In the genomic region with DNA sequence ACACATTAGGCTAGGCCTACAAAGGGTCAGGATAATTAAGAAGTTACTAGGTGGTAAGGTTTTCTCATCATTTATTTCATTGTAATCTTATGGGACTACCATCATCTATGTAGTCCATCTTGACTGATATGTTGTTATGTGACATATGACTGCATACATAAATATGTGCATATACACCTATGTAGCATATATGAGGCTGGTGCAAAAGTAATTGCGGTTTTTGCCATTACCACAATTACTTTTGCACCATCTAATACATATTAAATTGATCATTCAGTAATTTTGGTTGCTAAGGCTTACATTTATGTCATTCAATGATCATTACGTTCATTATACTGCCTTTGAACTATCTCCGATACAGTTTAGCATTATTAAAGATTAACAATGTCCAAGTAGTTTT, we compare ENCODE assay signal across 33 cellular contexts.
DNase-seq lines count a peak whose midpoint lies in the region; ATAC-seq, FAIRE-seq and TF ChIP-seq lines count a peak whose summit lies in the region.
"Had no signal": no experiment of that assay in that cellular context is flagged by ENCODE, and none has a peak within 500 bp of the region (broad histone marks: within the 10 kb centered on the region; RNA-seq: fewer than 3 reads in every experiment).

No MANE protein-coding gene starts in this region.

- TF ChIP-seq POLR2A in HepG2 (IDR thresholded peaks at IDR 0.05; ENCODE audit: insufficient read depth in 1 of 2, low read depth in 2 of 2, low read length in 2 of 2): no peak
- no peak for TF ChIP-seq POLR2A in right lobe of liver (IDR thresholded peaks at IDR 0.05)
- no peak for TF ChIP-seq POLR2A in A549 (IDR thresholded peaks at IDR 0.05; ENCODE audit: low read length)

- H3K4me3 ChIP-seq in HepG2 (replicated peaks in 1 of 3; ENCODE audit: insufficient read depth in 1 of 3, low read depth in 2 of 3, low read length in 3 of 3): no peak overlapping the region
- no peak overlapping the region for H3K4me3 ChIP-seq in right lobe of liver
- no peak overlapping the region for H3K4me3 ChIP-seq in A549
- H3K4me3 ChIP-seq in MG63: no peak overlapping the region
- H3K4me3 ChIP-seq: BLaER1; BLaER1 treated with 17β-estradiol and CSF1 and Interleukin-3, amounts not matched to agents 10 nM and 100 nM had no signal

- peaks cover under 1% of the 10 kb centered on the region; the same call in 1 of the 2 replicates for H3K4me1 ChIP-seq in HepG2 (ENCODE audit: insufficient read depth, low read length)
- no peaks in the 10 kb centered on the region for H3K4me1 ChIP-seq in right lobe of liver
- H3K4me1 ChIP-seq in A549: peaks cover under 1% of the 10 kb centered on the region; the same call in 2 of the 3 replicates
- H3K4me1 ChIP-seq: BE2C; BLaER1; BLaER1 treated with 17β-estradiol and CSF1 and Interleukin-3, amounts not matched to agents 10 nM and 100 nM had no signal

- no peak for TF ChIP-seq RAD21 in HepG2 (CRISPR knock-in tag; IDR thresholded peaks at IDR 0.05)
- no peak for TF ChIP-seq RAD21 in A549 (conservative IDR thresholded peaks at IDR 0.05 in 1 of 2, IDR thresholded peaks at IDR 0.05 in 1 of 2)

- in situ Hi-C loops in HepG2 (cut with HindIII; ENCODE audit: extremely low pct_ligation_motif_present, low pct_unique_long_range_greater_than_20kb): no loop called here

- ATAC-seq in HepG2: no peak
- no peak for ATAC-seq in right lobe of liver
- ATAC-seq in A549: no peak
- ATAC-seq in GM18517 (IDR thresholded peaks at IDR 0.05; ENCODE audit: unreplicated experiment): no peak
- ATAC-seq: CD8-positive, alpha-beta T cell had no signal

- no peak overlapping the region for H3K4me2 ChIP-seq in HepG2 (ENCODE audit: low read depth, low read length)
- H3K4me2 ChIP-seq in A549: no peak overlapping the region
- H3K4me2 ChIP-seq: BLaER1; BLaER1 treated with 17β-estradiol and CSF1 and Interleukin-3, amounts not matched to agents 10 nM and 100 nM had no signal

- no peaks in the 10 kb centered on the region for H4K20me1 ChIP-seq in HepG2 (ENCODE audit: insufficient read depth, low read length)
- H4K20me1 ChIP-seq: BLaER1; BLaER1 treated with 17β-estradiol and CSF1 and Interleukin-3, amounts not matched to agents 10 nM and 100 nM had no signal

- H3K36me3 ChIP-seq in HepG2 (replicated peaks in 1 of 2; ENCODE audit: control insufficient read depth in 1 of 2, insufficient read depth in 2 of 2, low read length in 2 of 2) (no peaks in the 10 kb centered on the region), right lobe of liver (no peaks in the 10 kb centered on the region), MG63 (no peaks in the 10 kb centered on the region)
- H3K36me3 ChIP-seq: BE2C, BLaER1 had no signal

- no peak for TF ChIP-seq EP300 in HepG2 (IDR thresholded peaks at IDR 0.05; ENCODE audit: low read depth in 2 of 2, low read length in 2 of 2)
- TF ChIP-seq EP300 in HepG2 (CRISPR knock-in tag; IDR thresholded peaks at IDR 0.05; ENCODE audit: borderline replicate concordance): no peak
- no peak for TF ChIP-seq EP300 in A549 (IDR thresholded peaks at IDR 0.05)

- H3K9me3 ChIP-seq in HepG2 (ENCODE audit: low read length) (no peaks in the 10 kb centered on the region), right lobe of liver (no peaks in the 10 kb centered on the region), A549 (no peaks in the 10 kb centered on the region), MG63 (no peaks in the 10 kb centered on the region; the same call in 1 of the 2 replicates)
- H3K9me3 ChIP-seq: BE2C, Caco-2 had no signal

- DNase-seq in HepG2 (ENCODE audit: low spot score) (no peak), right lobe of liver (no peak), A549 (ENCODE audit: low read depth in 1 of 2, low spot score in 1 of 2) (no peak), HEK293T (ENCODE audit: extremely low spot score) (no peak), urothelium cell line (ENCODE audit: low spot score) (no peak), SKM-1 treated with dmso at 0.1 percent for 144 hours (lab: John Stamatoyannopoulos, UW; ENCODE audit: unreplicated experiment) (no peak), MG63 (no peak)
- DNase-seq: 8988T; ACHN; AML-193; BE2C; C1 segment of cervical spinal cord; Caco-2; Calu3; CD4-positive, alpha-beta memory T cell; CD4-positive, alpha-beta T cell; CD4-positive, CD25-positive, alpha-beta regulatory T cell; CD8-positive, alpha-beta memory T cell; CD8-positive, alpha-beta T cell; COR-L47; DMS 273 treated with DMSO at 0.1 percent for 48 hours; DMS153; DMS53; DMS79; DMS79 treated with DMSO at 0.1 percent for 48 hours; DND-41; EL had no signal

- H3K27ac ChIP-seq in HepG2 (ENCODE audit: extremely low read length, insufficient read depth, low read length) (no peak overlapping the region), right lobe of liver (no peak overlapping the region), A549 (no peak overlapping the region)
- H3K27ac ChIP-seq: 22Rv1; BLaER1; BLaER1 treated with 17β-estradiol and CSF1 and Interleukin-3, amounts not matched to agents 10 nM and 100 nM; C4-2B had no signal

- no peak overlapping the region for H3K9ac ChIP-seq in HepG2 (ENCODE audit: insufficient read depth, low read depth, low read length)
- H3K9ac ChIP-seq: BLaER1; BLaER1 treated with 17β-estradiol and CSF1 and Interleukin-3, amounts not matched to agents 10 nM and 100 nM had no signal

- FAIRE-seq in HepG2 (lab: Jason Lieb, UNC) (no peak), A549 (lab: Jason Lieb, UNC) (peak; percentile 56), urothelium cell line (lab: Jason Lieb, UNC) (peak; percentile 77)
- FAIRE-seq: D721Med had no signal

- CTCF ChIA-PET in HepG2 (lab: Yijun Ruan, JAX; ENCODE audit: low intra/inter-chr PET ratio, low total read pairs): no interaction called here
- CTCF ChIA-PET in A549 (lab: Yijun Ruan, JAX): interaction anchor here (1.1 to 1.5 kb wide), 3 partner anchors 65 to 436 kb away, joined by 3 to 4 read pairs (median 3); no protein-coding TSS in a partner anchor
- CTCF ChIA-PET in HEK293T (lab: Yijun Ruan, JAX): no interaction called here

- no peaks in the 10 kb centered on the region for H3K79me2 ChIP-seq in HepG2 (ENCODE audit: insufficient read depth, low read length)

- intact Hi-C loops in HepG2 (cut with micrococcal nuclease; ENCODE audit: unreplicated experiment) (no loop called here), right lobe of liver (cut with DNase I) (no loop called here)

- 76% methylated on average over 3 of the region's 3 CpGs for WGBS in HepG2 (ENCODE audit: low lambda C conversion rate)
- WGBS in right lobe of liver (ENCODE audit: insufficient coverage, low coverage, low lambda C conversion rate, missing lambda C conversion rate): 81% methylated on average over 3 of the region's 3 CpGs
- 67% methylated on average over 3 of the region's 3 CpGs for WGBS in A549 (ENCODE audit: missing lambda C conversion rate)

- no peak overlapping the region for H2AFZ ChIP-seq in HepG2 (ENCODE audit: low read length)

- TF ChIP-seq CTCF in HepG2 (CRISPR knock-in tag; IDR thresholded peaks at IDR 0.05) (no peak), right lobe of liver (IDR thresholded peaks at IDR 0.05) (no peak), A549 (IDR thresholded peaks at IDR 0.05) (no peak)

- POLR2A ChIA-PET in HepG2 (lab: Yijun Ruan, JAX) (no interaction called here), A549 (lab: Yijun Ruan, JAX) (no interaction called here), HEK293T (lab: Yijun Ruan, JAX) (no interaction called here)

- no TSS peak for BruUV-seq in HepG2 (replicated peaks; lab: Mats Ljungman, UMichigan)

- H3K27me3 ChIP-seq in HepG2 (ENCODE audit: control insufficient read depth in 1 of 2, insufficient read depth in 2 of 2, low read length in 2 of 2) (no peaks in the 10 kb centered on the region), right lobe of liver (no peaks in the 10 kb centered on the region), MG63 (no peaks in the 10 kb centered on the region)
- H3K27me3 ChIP-seq: BE2C; BLaER1; BLaER1 treated with 17β-estradiol and CSF1 and Interleukin-3, amounts not matched to agents 10 nM and 100 nM had no signal

TF ChIP-seq in A549, 52 proteins besides CTCF, POLR2A, EP300 and RAD21 (continues in another document):
- TF ChIP-seq NPAS2 (CRISPR knock-in tag; IDR thresholded peaks at IDR 0.05; ENCODE audit: borderline replicate concordance) (no peak), CBX8 (IDR thresholded peaks at IDR 0.05) (no peak), TP53 (CRISPR knock-in tag; IDR thresholded peaks at IDR 0.05) (no peak), FOSL2 (IDR thresholded peaks at IDR 0.05) (no peak), FOSL2 (CRISPR knock-in tag; IDR thresholded peaks at IDR 0.05) (no peak)
- TF ChIP-seq, protein P1, sequence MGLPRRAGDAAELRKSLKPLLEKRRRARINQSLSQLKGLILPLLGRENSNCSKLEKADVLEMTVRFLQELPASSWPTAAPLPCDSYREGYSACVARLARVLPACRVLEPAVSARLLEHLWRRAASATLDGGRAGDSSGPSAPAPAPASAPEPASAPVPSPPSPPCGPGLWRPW (IDR thresholded peaks at IDR 0.05): no peak
- TF ChIP-seq, protein P2, sequence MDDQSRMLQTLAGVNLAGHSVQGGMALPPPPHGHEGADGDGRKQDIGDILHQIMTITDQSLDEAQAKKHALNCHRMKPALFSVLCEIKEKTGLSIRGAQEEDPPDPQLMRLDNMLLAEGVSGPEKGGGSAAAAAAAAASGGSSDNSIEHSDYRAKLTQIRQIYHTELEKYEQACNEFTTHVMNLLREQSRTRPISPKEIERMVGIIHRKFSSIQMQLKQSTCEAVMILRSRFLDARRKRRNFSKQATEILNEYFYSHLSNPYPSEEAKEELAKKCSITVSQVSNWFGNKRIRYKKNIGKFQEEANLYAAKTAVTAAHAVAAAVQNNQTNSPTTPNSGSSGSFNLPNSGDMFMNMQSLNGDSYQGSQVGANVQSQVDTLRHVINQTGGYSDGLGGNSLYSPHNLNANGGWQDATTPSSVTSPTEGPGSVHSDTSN (IDR thresholded peaks at IDR 0.05): no peak

TF ChIP-seq in HEK293T, 16 proteins besides CTCF, POLR2A, EP300 and RAD21:
- no peak for TF ChIP-seq L3MBTL2 (conservative IDR thresholded peaks at IDR 0.05)
- peak; percentile 67 for TF ChIP-seq ELF4 (IDR thresholded peaks at IDR 0.05)
TF ChIP-seq in HEK293T: peak in this region for 1.
